In genomic region chr19:12841094-12841493, GRCh38 we compare ENCODE assay signal across 8 cellular contexts. TPM values are rescaled to one million over a fixed set of nuclear protein-coding genes. Genes with fewer than 3 reads are reported as not detected.
DNase-seq lines count a peak whose midpoint lies in the region; ATAC-seq and TF ChIP-seq lines count a peak whose summit lies in the region.

No MANE protein-coding gene starts in this region.

- H3K27me3 Mint-ChIP-seq in activated naive CD8-positive, alpha-beta T cell = peaks cover 56% of the 10 kb centered on the region
- H3K27me3 Mint-ChIP-seq in activated naive CD8-positive, alpha-beta T cell treated with anti-CD3 and anti-CD28 coated beads, Interleukin-2, amount 50 U/mL, for 24 hours = peaks cover 72% of the 10 kb centered on the region
- H3K27me3 Mint-ChIP-seq in activated CD8-positive, alpha-beta T cell treated with anti-CD3 and anti-CD28 coated beads, Interleukin-2, amount 10 ng/mL, durations not matched to agents 7 days and 5 days (ENCODE audit: low read depth) = peaks cover 60% of the 10 kb centered on the region

- no peaks in the 10 kb centered on the region for H3K9me3 ChIP-seq in iPS DF 6.9 (ENCODE audit: control insufficient read depth, insufficient read depth, low read length)
- H3K9me3 ChIP-seq in stomach = no peaks in the 10 kb centered on the region

- CTCF ChIA-PET in activated CD8-positive, alpha-beta T cell treated with anti-CD3 and anti-CD28 coated beads, Interleukin-2, amount 10 ng/mL, durations not matched to agents 7 days and 5 days (lab: Charles Lee) = no interaction called here

- DNase-seq in activated naive CD8-positive, alpha-beta T cell treated with anti-CD3 and anti-CD28 coated beads, Interleukin-2, amount 50 U/mL, for 24 hours = no peak
- DNase-seq in activated CD8-positive, alpha-beta T cell treated with anti-CD3 and anti-CD28 coated beads, Interleukin-2, amount 10 ng/mL, durations not matched to agents 7 days and 5 days = peak; percentile 29
- DNase-seq in iPS DF 6.9 (ENCODE audit: low read depth, low spot score) (peak; percentile 94), stomach (no peak), NOMO-1 treated with DMSO at 0.1 percent for 48 hours (lab: John Stamatoyannopoulos, UW; ENCODE audit: unreplicated experiment) (no peak), dedifferentiated amniotic fluid mesenchymal stem cell (ENCODE audit: extremely low spot score) (no peak)

- H3K27ac ChIP-seq in iPS DF 6.9 (ENCODE audit: low read length) (no peak overlapping the region), stomach (no peak overlapping the region)

- H3K4me1 Mint-ChIP-seq in activated naive CD8-positive, alpha-beta T cell (ENCODE audit: low read depth) = peaks cover 36% of the 10 kb centered on the region
- peaks cover 26% of the 10 kb centered on the region for H3K4me1 Mint-ChIP-seq in activated naive CD8-positive, alpha-beta T cell treated with anti-CD3 and anti-CD28 coated beads, Interleukin-2, amount 50 U/mL, for 24 hours
- H3K4me1 Mint-ChIP-seq in activated CD8-positive, alpha-beta T cell treated with anti-CD3 and anti-CD28 coated beads, Interleukin-2, amount 10 ng/mL, durations not matched to agents 7 days and 5 days (ENCODE audit: low read depth) = peaks cover 22% of the 10 kb centered on the region

- H3K4me1 ChIP-seq in iPS DF 6.9 (ENCODE audit: control insufficient read depth, insufficient read depth, low read length) (no peaks in the 10 kb centered on the region; the same call in 1 of the 2 replicates), stomach (peaks cover 20 to 34% (median 27%) of the 10 kb centered on the region in 4 donors)

- no peak overlapping the region for H3K27ac Mint-ChIP-seq in activated naive CD8-positive, alpha-beta T cell
- no peak overlapping the region for H3K27ac Mint-ChIP-seq in activated naive CD8-positive, alpha-beta T cell treated with anti-CD3 and anti-CD28 coated beads, Interleukin-2, amount 50 U/mL, for 24 hours
- H3K27ac Mint-ChIP-seq in activated CD8-positive, alpha-beta T cell treated with anti-CD3 and anti-CD28 coated beads, Interleukin-2, amount 10 ng/mL, durations not matched to agents 7 days and 5 days = no peak overlapping the region

- H3K36me3 ChIP-seq in iPS DF 6.9 (ENCODE audit: control insufficient read depth, insufficient read depth, low read length) (no peaks in the 10 kb centered on the region), stomach (no peaks in the 10 kb centered on the region)

- H3K4me3 Mint-ChIP-seq in activated naive CD8-positive, alpha-beta T cell = peak overlapping the region; percentile 44
- no peak overlapping the region for H3K4me3 Mint-ChIP-seq in activated naive CD8-positive, alpha-beta T cell treated with anti-CD3 and anti-CD28 coated beads, Interleukin-2, amount 50 U/mL, for 24 hours
- H3K4me3 Mint-ChIP-seq in activated CD8-positive, alpha-beta T cell treated with anti-CD3 and anti-CD28 coated beads, Interleukin-2, amount 10 ng/mL, durations not matched to agents 7 days and 5 days = peak overlapping the region; percentile 30

- no peak for TF ChIP-seq EP300 in stomach (IDR thresholded peaks at IDR 0.05)

- no peaks in the 10 kb centered on the region for H3K9me3 Mint-ChIP-seq in activated naive CD8-positive, alpha-beta T cell (ENCODE audit: low read depth)
- H3K9me3 Mint-ChIP-seq in activated naive CD8-positive, alpha-beta T cell treated with anti-CD3 and anti-CD28 coated beads, Interleukin-2, amount 50 U/mL, for 24 hours = no peaks in the 10 kb centered on the region
- no peaks in the 10 kb centered on the region for H3K9me3 Mint-ChIP-seq in activated CD8-positive, alpha-beta T cell treated with anti-CD3 and anti-CD28 coated beads, Interleukin-2, amount 10 ng/mL, durations not matched to agents 7 days and 5 days (ENCODE audit: insufficient read depth)

- WGBS in iPS DF 6.9 (ENCODE audit: insufficient coverage, insufficient read length) = no CpG with 5 or more reads among the region's 29 CpGs
- 3 to 5% (median 4%) methylated on average over 8 to 29 of the region's 29 CpGs for WGBS in stomach, 5 donors

- TF ChIP-seq POLR2A in stomach (IDR thresholded peaks at IDR 0.05) = no peak

- intact Hi-C loops in stomach (cut with DNase I; ENCODE audit: low total_unique reads) = no loop called here

- H3K27me3 ChIP-seq in iPS DF 6.9 (ENCODE audit: control insufficient read depth, insufficient read depth, low read length) = no peaks in the 10 kb centered on the region
- H3K27me3 ChIP-seq in stomach = peaks cover 24 to 100% (median 72%) of the 10 kb centered on the region in 3 donors

- H3K4me3 ChIP-seq in iPS DF 6.9 (ENCODE audit: low read length) = peak overlapping the region; percentile 31; the same call in 1 of the 2 replicates
- peak overlapping the region; percentile 4 to 31 (median 26) for H3K4me3 ChIP-seq in stomach

- peaks cover 3% of the 10 kb centered on the region for H3K36me3 Mint-ChIP-seq in activated naive CD8-positive, alpha-beta T cell
- H3K36me3 Mint-ChIP-seq in activated naive CD8-positive, alpha-beta T cell treated with anti-CD3 and anti-CD28 coated beads, Interleukin-2, amount 50 U/mL, for 24 hours (ENCODE audit: low read depth) = no peaks in the 10 kb centered on the region
- no peaks in the 10 kb centered on the region for H3K36me3 Mint-ChIP-seq in activated CD8-positive, alpha-beta T cell treated with anti-CD3 and anti-CD28 coated beads, Interleukin-2, amount 10 ng/mL, durations not matched to agents 7 days and 5 days (ENCODE audit: low read depth)

- ATAC-seq in activated naive CD8-positive, alpha-beta T cell treated with anti-CD3 and anti-CD28 coated beads, Interleukin-2, amount 50 U/mL, for 24 hours = no peak
- no peak for ATAC-seq in activated CD8-positive, alpha-beta T cell treated with anti-CD3 and anti-CD28 coated beads, Interleukin-2, amount 10 ng/mL, durations not matched to agents 7 days and 5 days
- ATAC-seq in HG03342 (IDR thresholded peaks at IDR 0.05; ENCODE audit: unreplicated experiment) = no peak

- POLR2A ChIA-PET in activated CD8-positive, alpha-beta T cell treated with anti-CD3 and anti-CD28 coated beads, Interleukin-2, amount 10 ng/mL, durations not matched to agents 7 days and 5 days (lab: Charles Lee) = no interaction called here

- no peak for TF ChIP-seq CTCF in stomach (IDR thresholded peaks at IDR 0.05)

RNA-seq across cellular contexts. Expression of gene MAST1, which starts 2.8 kb away (rescaled TPM):
- total RNA-seq in activated CD8-positive, alpha-beta T cell treated with anti-CD3 and anti-CD28 coated beads, Interleukin-2, amount 10 ng/mL, durations not matched to agents 7 days and 5 days = 1 to 10 TPM in 1 of 2 experiments, under 1 TPM in 1; 0.89 to 1.3 TPM
- 10 to 100 TPM in 1 of 5 donors, 1 to 10 TPM in 3, not detected in 1; 1.3 to 33.9 (median 5.9) TPM for total RNA-seq in stomach
- polyA plus RNA-seq in stomach = 1 to 10 TPM in 1 of 3 donors, under 1 TPM in 2; 0.43 to 1.1 (median 0.56) TPM

RNA-seq across cellular contexts. Expression of gene RTBDN, which starts 6.7 kb away (rescaled TPM):
- not detected for total RNA-seq in activated CD8-positive, alpha-beta T cell treated with anti-CD3 and anti-CD28 coated beads, Interleukin-2, amount 10 ng/mL, durations not matched to agents 7 days and 5 days
- total RNA-seq in stomach = not detected
- polyA plus RNA-seq in stomach = under 1 TPM in 1 of 3 donors, not detected in 2; 0.53 TPM

RNA-seq across cellular contexts. Expression of gene RNASEH2A, which starts 34.7 kb away (rescaled TPM):
- 10 to 100 TPM; 49.2 to 64.0 TPM for total RNA-seq in activated CD8-positive, alpha-beta T cell treated with anti-CD3 and anti-CD28 coated beads, Interleukin-2, amount 10 ng/mL, durations not matched to agents 7 days and 5 days
- 10 to 100 TPM in 2 of 5 donors, 1 to 10 TPM in 2, under 1 TPM in 1; 0.45 to 36.2 (median 6.2) TPM for total RNA-seq in stomach
- 10 to 100 TPM in 1 of 3 donors, 1 to 10 TPM in 2; 5.4 to 10.6 (median 6.4) TPM for polyA plus RNA-seq in stomach

RNA-seq across cellular contexts. Expression of gene THSD8, which starts 39.2 kb away (rescaled TPM):
- total RNA-seq in activated CD8-positive, alpha-beta T cell treated with anti-CD3 and anti-CD28 coated beads, Interleukin-2, amount 10 ng/mL, durations not matched to agents 7 days and 5 days = 10 to 100 TPM; 17.7 to 30.9 TPM
- not detected for total RNA-seq in stomach
- 1 to 10 TPM; 2.9 to 8.3 (median 5.1) TPM for polyA plus RNA-seq in stomach

RNA-seq across cellular contexts. Expression of gene PRDX2, which starts 39.5 kb away (rescaled TPM):
- 100 to 1,000 TPM; 250 to 267 TPM for total RNA-seq in activated CD8-positive, alpha-beta T cell treated with anti-CD3 and anti-CD28 coated beads, Interleukin-2, amount 10 ng/mL, durations not matched to agents 7 days and 5 days
- total RNA-seq in stomach = 100 to 1,000 TPM; 118 to 284 (median 129) TPM
- 100 to 1,000 TPM; 213 to 257 (median 240) TPM for polyA plus RNA-seq in stomach

Comparison
In these comparisons a context has a peak if more than half of its experiments do, and no peak if none do; other contexts are left out.
1. DNase-seq: peak in activated CD8-positive, alpha-beta T cell treated with anti-CD3 and anti-CD28 coated beads, Interleukin-2, amount 10 ng/mL, durations not matched to agents 7 days and 5 days (single experiment) and iPS DF 6.9 (single experiment); none in activated naive CD8-positive, alpha-beta T cell treated with anti-CD3 and anti-CD28 coated beads, Interleukin-2, amount 50 U/mL, for 24 hours (single experiment), stomach (single experiment), NOMO-1 treated with DMSO at 0.1 percent for 48 hours (single experiment) and dedifferentiated amniotic fluid mesenchymal stem cell (single experiment).